ENCODE assay signal across 8 cellular contexts in the genomic region with DNA sequence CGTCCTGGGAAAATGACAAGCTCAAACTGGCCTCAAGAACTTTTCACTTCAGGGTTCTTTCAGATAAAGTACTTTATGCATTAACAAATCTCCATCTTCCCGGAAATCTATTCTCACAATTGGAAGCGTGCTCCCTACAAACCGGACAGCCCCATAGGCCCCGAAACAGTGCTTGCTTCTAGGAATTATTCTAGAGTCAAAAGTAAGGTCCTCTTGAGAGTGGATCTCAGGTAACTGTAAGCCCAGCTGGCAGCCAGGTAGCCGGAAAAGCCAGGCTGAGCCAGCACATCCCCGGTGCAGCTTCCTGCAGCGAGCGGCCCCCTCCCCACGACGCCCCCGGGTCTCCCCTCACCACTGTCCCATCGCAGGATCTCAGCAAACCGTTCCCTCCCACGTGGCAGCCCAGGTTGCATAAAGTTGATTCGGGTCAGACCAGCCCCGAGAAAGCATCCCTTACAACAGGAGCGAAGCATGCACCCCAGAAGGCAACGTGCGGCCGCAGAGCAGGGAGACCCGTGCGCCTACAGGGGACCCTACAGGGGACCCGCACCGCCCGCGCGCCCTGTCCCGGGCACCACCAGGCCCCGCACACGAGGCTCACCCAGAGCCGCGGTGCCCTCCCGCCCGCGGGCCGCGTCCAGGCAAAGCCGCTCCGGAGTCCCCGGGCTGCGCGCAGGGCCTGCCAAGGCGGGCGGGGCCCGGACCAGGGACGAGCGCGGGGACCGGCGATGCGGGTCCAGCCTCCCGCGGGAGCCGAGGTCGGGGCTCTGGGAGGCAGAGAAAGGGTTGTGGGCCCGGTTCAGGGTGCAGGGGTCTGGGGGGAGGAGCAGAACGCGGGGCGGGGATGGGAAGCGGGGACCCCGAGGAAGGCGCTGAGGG. TPM values are rescaled to one million over a fixed set of nuclear protein-coding genes. Genes with fewer than 3 reads are reported as not detected.
DNase-seq lines count a peak whose midpoint lies in the region; ATAC-seq and TF ChIP-seq lines count a peak whose summit lies in the region.

No MANE protein-coding gene starts in this region.

- TF ChIP-seq CTCF in gastrocnemius medialis (IDR thresholded peaks at IDR 0.05 in 4 of 5, conservative IDR thresholded peaks at IDR 0.05 in 1 of 5) = no peak

- H3K4me1 Mint-ChIP-seq in activated naive CD4-positive, alpha-beta T cell treated with anti-CD3 and anti-CD28 coated beads, Interleukin-2, amount 10 ng/mL, durations not matched to agents 7 days and 5 days = peaks cover 30% of the 10 kb centered on the region

- peak overlapping the region; percentile 82 for H3K4me3 Mint-ChIP-seq in activated naive CD4-positive, alpha-beta T cell treated with anti-CD3 and anti-CD28 coated beads, Interleukin-2, amount 10 ng/mL, durations not matched to agents 7 days and 5 days

- intact Hi-C loops in gastrocnemius medialis (cut with DNase I; ENCODE audit: low total_unique reads) = no loop called here

- H3K27me3 Mint-ChIP-seq in activated naive CD4-positive, alpha-beta T cell treated with anti-CD3 and anti-CD28 coated beads, Interleukin-2, amount 10 ng/mL, durations not matched to agents 7 days and 5 days = peaks cover 11% of the 10 kb centered on the region

- H3K27ac Mint-ChIP-seq in activated naive CD4-positive, alpha-beta T cell treated with anti-CD3 and anti-CD28 coated beads, Interleukin-2, amount 10 ng/mL, durations not matched to agents 7 days and 5 days = peak overlapping the region; percentile 60

- peaks cover 21% of the 10 kb centered on the region for H3K36me3 Mint-ChIP-seq in activated naive CD4-positive, alpha-beta T cell treated with anti-CD3 and anti-CD28 coated beads, Interleukin-2, amount 10 ng/mL, durations not matched to agents 7 days and 5 days

- peak overlapping the region; percentile 68 to 89 (median 74) for H3K4me3 ChIP-seq in gastrocnemius medialis

- peaks cover 0 to 10% of the 10 kb centered on the region in 2 donors for H3K4me1 ChIP-seq in gastrocnemius medialis

- DNase-seq in Daoy (ENCODE audit: low read depth) (peak; percentile 29), HT-29 (ENCODE audit: low spot score) (peak; percentile 34), hepatic stellate cell (ENCODE audit: low spot score) (peak; percentile 36), gastrocnemius medialis (peak in 1 of 2 donors; percentile 6), SHP77 (lab: John Stamatoyannopoulos, UW) (no peak), NCI-H1436 (lab: John Stamatoyannopoulos, UW) (no peak)
- DNase-seq in activated naive CD4-positive, alpha-beta T cell treated with anti-CD3 and anti-CD28 coated beads, Interleukin-2, amount 10 ng/mL, durations not matched to agents 7 days and 5 days = peak; percentile 52

- no peaks in the 10 kb centered on the region for H3K9me3 ChIP-seq in gastrocnemius medialis

- no peaks in the 10 kb centered on the region for H3K9me3 Mint-ChIP-seq in activated naive CD4-positive, alpha-beta T cell treated with anti-CD3 and anti-CD28 coated beads, Interleukin-2, amount 10 ng/mL, durations not matched to agents 7 days and 5 days

- no peaks in the 10 kb centered on the region for H3K36me3 ChIP-seq in gastrocnemius medialis

- no peak for TF ChIP-seq POLR2A in gastrocnemius medialis (IDR thresholded peaks at IDR 0.05)

- H3K27me3 ChIP-seq in gastrocnemius medialis = peaks cover 0 to 6% (median 5%) of the 10 kb centered on the region in 3 donors

- CTCF ChIA-PET in activated naive CD4-positive, alpha-beta T cell treated with anti-CD3 and anti-CD28 coated beads, Interleukin-2, amount 10 ng/mL, durations not matched to agents 7 days and 5 days (lab: Charles Lee) = interaction anchor here (0.6 to 1.2 kb wide), 3 partner anchors 8 to 122 kb away, joined by 3 read pairs; no protein-coding TSS in a partner anchor

- no peak overlapping the region for H3K27ac ChIP-seq in gastrocnemius medialis

- in situ Hi-C loops in gastrocnemius medialis (cut with MboI; ENCODE audit: low sequenced_read_pairs in 4 of 4) = no loop called here

- ATAC-seq in gastrocnemius medialis (no peak), GM18870 (IDR thresholded peaks at IDR 0.05; ENCODE audit: unreplicated experiment) (no peak)

RNA-seq across cellular contexts. Expression of a gene that starts 0.9 kb away (rescaled TPM):
- 20.9 and 22.6 TPM in 2 replicates for total RNA-seq in Daoy (2014; rRNA removed; shearing (Covaris generic))
- 48.9 and 49.1 TPM in 2 replicates for total RNA-seq in HT-29 (2014; rRNA removed; shearing (Covaris generic))
- 1 to 10 TPM; 1.4 to 9.2 (median 4.2) TPM for total RNA-seq in gastrocnemius medialis

Comparison
In these comparisons a context has a peak if more than half of its experiments do, and no peak if none do; other contexts are left out.
1. DNase-seq: peak in Daoy (single experiment), HT-29 (single experiment), activated naive CD4-positive, alpha-beta T cell treated with anti-CD3 and anti-CD28 coated beads, Interleukin-2, amount 10 ng/mL, durations not matched to agents 7 days and 5 days (single experiment) and hepatic stellate cell (single experiment); none in SHP77 (0 of 2) and NCI-H1436 (single experiment).